In genomic region chr14:89858084-89858483, GRCh38 we compare ENCODE assay signal across 1 cellular context.
TF ChIP-seq lines count a peak whose summit lies in the region.

No MANE protein-coding gene starts in this region.

TF ChIP-seq in HepG2, 621 proteins besides CTCF, POLR2A, EP300 and RAD21 (continued from another document):
- TF ChIP-seq DRAP1 (CRISPR knock-in tag; IDR thresholded peaks at IDR 0.05) (no peak), ZNF124 (CRISPR knock-in tag; IDR thresholded peaks at IDR 0.05) (no peak), KDM5A (IDR thresholded peaks at IDR 0.05; ENCODE audit: borderline replicate concordance, low read length) (no peak), ZNF678 (CRISPR knock-in tag; IDR thresholded peaks at IDR 0.05) (no peak), ZNF512 (CRISPR knock-in tag; IDR thresholded peaks at IDR 0.05) (no peak), ZNF20 (CRISPR knock-in tag; IDR thresholded peaks at IDR 0.05) (no peak), FOSL2 (CRISPR knock-in tag; IDR thresholded peaks at IDR 0.05) (no peak), HNRNPH1 (optimal IDR thresholded peaks at IDR 0.05; ENCODE audit: low read depth, low read length) (no peak), HOMEZ (CRISPR knock-in tag; IDR thresholded peaks at IDR 0.05; ENCODE audit: low read depth) (no peak)
